In genomic region chr22:37747715-37748100, GRCh38 we compare ENCODE assay signal across 8 cellular contexts. TPM values are rescaled to one million over a fixed set of nuclear protein-coding genes. Genes with fewer than 3 reads are reported as not detected.
DNase-seq lines count a peak whose midpoint lies in the region; ATAC-seq and TF ChIP-seq lines count a peak whose summit lies in the region.

No MANE protein-coding gene starts in this region.

- H2AFZ ChIP-seq in MM.1S (ENCODE audit: low read length) = no peak overlapping the region
- no peak overlapping the region for H2AFZ ChIP-seq in neural progenitor cell (replicated peaks)

- ATAC-seq in HG03521 (IDR thresholded peaks at IDR 0.05; ENCODE audit: unreplicated experiment) (no peak), GM18520 (IDR thresholded peaks at IDR 0.05; ENCODE audit: unreplicated experiment) (no peak)

- peaks cover 39% of the 10 kb centered on the region for H3K79me2 ChIP-seq in MM.1S (ENCODE audit: low read length)
- H3K79me2 ChIP-seq in neural progenitor cell (ENCODE audit: low read depth) = peaks cover 52% of the 10 kb centered on the region

- no peaks in the 10 kb centered on the region for H3K9me3 Mint-ChIP-seq in neural progenitor cell

- in situ Hi-C loops in ACHN (cut with HindIII; ENCODE audit: low pct_ligation_motif_present, low pct_unique_long_range_greater_than_20kb, low sequenced_read_pairs) = no loop called here

- no peak for DNase-seq in BE2C
- no peak for DNase-seq in MM.1S
- DNase-seq in dermis blood vessel endothelial cell = peak; percentile 23
- DNase-seq in neural progenitor cell (ENCODE audit: low spot score) = no peak
- DNase-seq in NCI-H2107 (lab: John Stamatoyannopoulos, UW) = no peak
- no peak for DNase-seq in ACHN

- peaks cover 9% of the 10 kb centered on the region for H3K27me3 Mint-ChIP-seq in neural progenitor cell (ENCODE audit: insufficient read depth, low read depth)

- H3K9me3 ChIP-seq in BE2C (no peaks in the 10 kb centered on the region), MM.1S (replicated peaks; ENCODE audit: insufficient read depth, low read length) (no peaks in the 10 kb centered on the region), neural progenitor cell (ENCODE audit: low read depth) (no peaks in the 10 kb centered on the region)

- H3K27ac Mint-ChIP-seq in neural progenitor cell = no peak overlapping the region

- peaks cover 5% of the 10 kb centered on the region; the same call in 1 of the 2 replicates for H3K36me3 ChIP-seq in BE2C
- no peaks in the 10 kb centered on the region for H3K36me3 ChIP-seq in MM.1S (replicated peaks; ENCODE audit: insufficient read depth, low read length)
- no peaks in the 10 kb centered on the region for H3K36me3 ChIP-seq in neural progenitor cell

- H3K4me3 ChIP-seq in BE2C (ENCODE audit: low read depth, low read length) (peak overlapping the region; percentile 86; the same call in 1 of the 2 replicates), MM.1S (ENCODE audit: low read length) (no peak overlapping the region), neural progenitor cell (peak overlapping the region; percentile 100)

- H3K9ac ChIP-seq in MM.1S (ENCODE audit: low read length) (no peak overlapping the region), neural progenitor cell (no peak overlapping the region)

- no peaks in the 10 kb centered on the region for H3K36me3 Mint-ChIP-seq in neural progenitor cell

- peaks cover 45% of the 10 kb centered on the region for H3K4me1 Mint-ChIP-seq in neural progenitor cell

- no peaks in the 10 kb centered on the region for H3K27me3 ChIP-seq in BE2C
- no peaks in the 10 kb centered on the region for H3K27me3 ChIP-seq in MM.1S (replicated peaks; ENCODE audit: insufficient read depth, low read length)
- no peaks in the 10 kb centered on the region for H3K27me3 ChIP-seq in neural progenitor cell

- no peaks in the 10 kb centered on the region for H3K9me2 ChIP-seq in MM.1S (replicated peaks; ENCODE audit: insufficient read depth, low read length)

- H3F3A ChIP-seq in MM.1S (ENCODE audit: insufficient read depth, low read length) (0 out of 2 replicates have a peak, but pooled peaks cover 5% of the 10 kb centered on the region), neural progenitor cell (ENCODE audit: low read depth) (peaks cover 31% of the 10 kb centered on the region)

- peak overlapping the region; percentile 94 for H3K4me3 Mint-ChIP-seq in neural progenitor cell

- H4K20me1 ChIP-seq in MM.1S (ENCODE audit: insufficient read depth, low read length) = no peaks in the 10 kb centered on the region
- peaks cover 63% of the 10 kb centered on the region for H4K20me1 ChIP-seq in neural progenitor cell (ENCODE audit: low read depth)

- TF ChIP-seq CTCF in BE2C (IDR thresholded peaks at IDR 0.05; ENCODE audit: low read depth, low read length) = no peak
- no peak for TF ChIP-seq CTCF in MM.1S (IDR thresholded peaks at IDR 0.05; ENCODE audit: low read length)
- TF ChIP-seq CTCF in neural progenitor cell (IDR thresholded peaks at IDR 0.05) = no peak

- H3K4me2 ChIP-seq in MM.1S (ENCODE audit: low read depth, low read length) (peak overlapping the region; percentile 9; the same call in 1 of the 2 replicates), neural progenitor cell (peak overlapping the region; percentile 99)

- H3K27ac ChIP-seq in MM.1S (ENCODE audit: low read length) (no peak overlapping the region), neural progenitor cell (no peak overlapping the region)

- H3K4me1 ChIP-seq in BE2C (peaks cover 38% of the 10 kb centered on the region), MM.1S (ENCODE audit: low read length) (peaks cover 9% of the 10 kb centered on the region; the same call in 1 of the 2 replicates), neural progenitor cell (peaks cover 31% of the 10 kb centered on the region)

RNA-seq across cellular contexts. Expression of gene TRIOBP, which starts 50.9 kb away (rescaled TPM):
- polyA plus RNA-seq in BE2C (2012; ENCODE audit: insufficient read depth, insufficient read length, low read depth) = 25.0 TPM
- 165 and 227 TPM in 2 replicates for total RNA-seq in dermis blood vessel endothelial cell
- 25.2 and 51.0 TPM in 2 replicates for total RNA-seq in neural progenitor cell (ENCODE audit: low replicate concordance)
